Comparison of ENCODE assay signal across 16 cellular contexts in the genomic region with DNA sequence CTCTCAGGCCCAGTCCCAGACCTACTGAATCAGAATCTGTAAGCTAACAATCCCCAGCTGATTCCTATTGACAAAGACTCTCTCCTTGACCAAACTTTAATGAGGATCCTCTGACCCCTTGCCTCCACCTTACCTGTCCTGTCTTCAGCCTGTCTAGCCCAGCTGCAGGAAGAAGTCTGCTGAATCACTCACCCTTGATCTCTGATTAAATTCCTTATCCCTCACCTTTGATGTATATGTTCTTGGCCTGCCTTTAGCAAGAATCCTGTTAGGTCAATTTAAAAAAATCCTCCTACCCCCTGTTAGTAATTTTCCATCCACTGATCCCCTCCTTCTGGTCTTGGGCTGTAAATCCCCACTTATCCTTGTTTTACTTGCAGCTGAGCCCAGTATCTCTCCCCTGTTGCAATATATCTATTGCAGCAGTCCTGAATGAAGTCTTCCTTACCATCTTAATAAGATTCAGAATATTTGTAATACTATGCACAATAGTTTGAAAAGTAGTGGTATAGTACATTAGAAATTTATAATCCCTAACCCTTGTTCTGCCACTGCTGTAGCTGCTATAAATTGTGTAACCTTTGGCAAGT. TPM values are rescaled to one million over a fixed set of nuclear protein-coding genes. Genes with fewer than 3 reads are reported as not detected.
DNase-seq lines count a peak whose midpoint lies in the region; ATAC-seq and TF ChIP-seq lines count a peak whose summit lies in the region.
"Had no signal": no experiment of that assay in that cellular context is flagged by ENCODE, and none has a peak within 500 bp of the region (broad histone marks: within the 10 kb centered on the region; RNA-seq: fewer than 3 reads in every experiment).

No MANE protein-coding gene starts in this region.

- H3K4me1 ChIP-seq in skeletal muscle satellite cell (ENCODE audit: control insufficient read depth, insufficient read depth, low read length): peaks cover 27% of the 10 kb centered on the region

- ATAC-seq in SK-N-SH treated with all-trans-retinoic acid at 6 μM for 48 hours: peak; percentile 21

- H3K9ac ChIP-seq in skeletal muscle satellite cell (ENCODE audit: low read depth, low read length): peak overlapping the region; percentile 31

- H3K9me3 ChIP-seq in skeletal muscle satellite cell (replicated peaks; ENCODE audit: low read length): no peaks in the 10 kb centered on the region
- H3K9me3 ChIP-seq: ovary had no signal

- H3K36me3 ChIP-seq in skeletal muscle satellite cell (ENCODE audit: insufficient read depth, low read length): no peaks in the 10 kb centered on the region
- H3K36me3 ChIP-seq: ovary had no signal

- H3K4me2 ChIP-seq in skeletal muscle satellite cell (ENCODE audit: low read length): peak overlapping the region; percentile 78

- peak; percentile 69 for DNase-seq in HT1080 (ENCODE audit: low read depth)
- peak; percentile 28 for DNase-seq in fibroblast of peridontal ligament (ENCODE audit: extremely low read depth)
- no peak for DNase-seq in cortex of kidney (lab: John Stamatoyannopoulos, UW)
- DNase-seq in central memory CD4-positive, alpha-beta T cell: no peak
- no peak for DNase-seq in iPS-NIHi7 (ENCODE audit: extremely low spot score)
- DNase-seq: activated CD4-positive, CD25-positive, alpha-beta regulatory T cell; activated effector memory CD4-positive, alpha-beta T cell treated with Interleukin-2 at 50 U/mL for 16 hours; aorta; DND-41; H9; NCI-H1105; NCI-H2227 treated with DMSO at 0.1 percent for 48 hours; ovary; stimulated activated naive CD4-positive, alpha-beta T cell had no signal

- no peaks in the 10 kb centered on the region for H3K27me3 ChIP-seq in skeletal muscle satellite cell (ENCODE audit: control insufficient read depth, insufficient read depth, low read length)
- H3K27me3 ChIP-seq: ovary had no signal

- peak overlapping the region; percentile 59 for H3K4me3 ChIP-seq in skeletal muscle satellite cell (ENCODE audit: low read length)
- H3K4me3 ChIP-seq: ovary had no signal

TF ChIP-seq in SK-N-SH treated with all-trans-retinoic acid at 6 μM for 48 hours, 23 proteins besides CTCF, POLR2A, EP300 and RAD21:
- TF ChIP-seq ARNTL (CRISPR knock-in tag; IDR thresholded peaks at IDR 0.05; ENCODE audit: borderline replicate concordance, low read depth) (no peak), BACH2 (CRISPR knock-in tag; IDR thresholded peaks at IDR 0.05; ENCODE audit: borderline replicate concordance) (no peak), ZNF565 (CRISPR knock-in tag; conservative IDR thresholded peaks at IDR 0.05; ENCODE audit: low read depth) (no peak), RARB (CRISPR knock-in tag; IDR thresholded peaks at IDR 0.05) (no peak), ZC3H10 (CRISPR knock-in tag; IDR thresholded peaks at IDR 0.05) (no peak), ZFP30 (CRISPR knock-in tag; IDR thresholded peaks at IDR 0.05) (no peak), SNAI2 (CRISPR knock-in tag; IDR thresholded peaks at IDR 0.05) (no peak), TOX (CRISPR knock-in tag; IDR thresholded peaks at IDR 0.05; ENCODE audit: borderline replicate concordance) (no peak), PPARA (CRISPR knock-in tag; IDR thresholded peaks at IDR 0.05; ENCODE audit: borderline replicate concordance) (no peak), ESRRG (CRISPR knock-in tag; IDR thresholded peaks at IDR 0.05) (no peak), OSR1 (CRISPR knock-in tag; IDR thresholded peaks at IDR 0.05) (no peak), GLIS3 (CRISPR knock-in tag; IDR thresholded peaks at IDR 0.05) (no peak), ZNF8 (CRISPR knock-in tag; IDR thresholded peaks at IDR 0.05) (no peak), ISL1 (CRISPR knock-in tag; IDR thresholded peaks at IDR 0.05) (no peak), ZFP3 (CRISPR knock-in tag; IDR thresholded peaks at IDR 0.05) (no peak)
- TF ChIP-seq, protein P1, sequence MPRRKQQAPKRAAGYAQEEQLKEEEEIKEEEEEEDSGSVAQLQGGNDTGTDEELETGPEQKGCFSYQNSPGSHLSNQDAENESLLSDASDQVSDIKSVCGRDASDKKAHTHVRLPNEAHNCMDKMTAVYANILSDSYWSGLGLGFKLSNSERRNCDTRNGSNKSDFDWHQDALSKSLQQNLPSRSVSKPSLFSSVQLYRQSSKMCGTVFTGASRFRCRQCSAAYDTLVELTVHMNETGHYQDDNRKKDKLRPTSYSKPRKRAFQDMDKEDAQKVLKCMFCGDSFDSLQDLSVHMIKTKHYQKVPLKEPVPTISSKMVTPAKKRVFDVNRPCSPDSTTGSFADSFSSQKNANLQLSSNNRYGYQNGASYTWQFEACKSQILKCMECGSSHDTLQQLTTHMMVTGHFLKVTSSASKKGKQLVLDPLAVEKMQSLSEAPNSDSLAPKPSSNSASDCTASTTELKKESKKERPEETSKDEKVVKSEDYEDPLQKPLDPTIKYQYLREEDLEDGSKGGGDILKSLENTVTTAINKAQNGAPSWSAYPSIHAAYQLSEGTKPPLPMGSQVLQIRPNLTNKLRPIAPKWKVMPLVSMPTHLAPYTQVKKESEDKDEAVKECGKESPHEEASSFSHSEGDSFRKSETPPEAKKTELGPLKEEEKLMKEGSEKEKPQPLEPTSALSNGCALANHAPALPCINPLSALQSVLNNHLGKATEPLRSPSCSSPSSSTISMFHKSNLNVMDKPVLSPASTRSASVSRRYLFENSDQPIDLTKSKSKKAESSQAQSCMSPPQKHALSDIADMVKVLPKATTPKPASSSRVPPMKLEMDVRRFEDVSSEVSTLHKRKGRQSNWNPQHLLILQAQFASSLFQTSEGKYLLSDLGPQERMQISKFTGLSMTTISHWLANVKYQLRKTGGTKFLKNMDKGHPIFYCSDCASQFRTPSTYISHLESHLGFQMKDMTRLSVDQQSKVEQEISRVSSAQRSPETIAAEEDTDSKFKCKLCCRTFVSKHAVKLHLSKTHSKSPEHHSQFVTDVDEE (CRISPR knock-in tag; IDR thresholded peaks at IDR 0.05): no peak
- TF ChIP-seq, protein P2, sequence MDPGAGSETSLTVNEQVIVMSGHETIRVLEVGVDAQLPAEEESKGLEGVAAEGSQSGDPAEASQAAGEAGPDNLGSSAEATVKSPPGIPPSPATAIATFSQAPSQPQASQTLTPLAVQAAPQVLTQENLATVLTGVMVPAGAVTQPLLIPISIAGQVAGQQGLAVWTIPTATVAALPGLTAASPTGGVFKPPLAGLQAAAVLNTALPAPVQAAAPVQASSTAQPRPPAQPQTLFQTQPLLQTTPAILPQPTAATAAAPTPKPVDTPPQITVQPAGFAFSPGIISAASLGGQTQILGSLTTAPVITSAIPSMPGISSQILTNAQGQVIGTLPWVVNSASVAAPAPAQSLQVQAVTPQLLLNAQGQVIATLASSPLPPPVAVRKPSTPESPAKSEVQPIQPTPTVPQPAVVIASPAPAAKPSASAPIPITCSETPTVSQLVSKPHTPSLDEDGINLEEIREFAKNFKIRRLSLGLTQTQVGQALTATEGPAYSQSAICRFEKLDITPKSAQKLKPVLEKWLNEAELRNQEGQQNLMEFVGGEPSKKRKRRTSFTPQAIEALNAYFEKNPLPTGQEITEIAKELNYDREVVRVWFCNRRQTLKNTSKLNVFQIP (CRISPR knock-in tag; IDR thresholded peaks at IDR 0.05; ENCODE audit: borderline replicate concordance, low read depth): no peak
- TF ChIP-seq, protein P3, sequence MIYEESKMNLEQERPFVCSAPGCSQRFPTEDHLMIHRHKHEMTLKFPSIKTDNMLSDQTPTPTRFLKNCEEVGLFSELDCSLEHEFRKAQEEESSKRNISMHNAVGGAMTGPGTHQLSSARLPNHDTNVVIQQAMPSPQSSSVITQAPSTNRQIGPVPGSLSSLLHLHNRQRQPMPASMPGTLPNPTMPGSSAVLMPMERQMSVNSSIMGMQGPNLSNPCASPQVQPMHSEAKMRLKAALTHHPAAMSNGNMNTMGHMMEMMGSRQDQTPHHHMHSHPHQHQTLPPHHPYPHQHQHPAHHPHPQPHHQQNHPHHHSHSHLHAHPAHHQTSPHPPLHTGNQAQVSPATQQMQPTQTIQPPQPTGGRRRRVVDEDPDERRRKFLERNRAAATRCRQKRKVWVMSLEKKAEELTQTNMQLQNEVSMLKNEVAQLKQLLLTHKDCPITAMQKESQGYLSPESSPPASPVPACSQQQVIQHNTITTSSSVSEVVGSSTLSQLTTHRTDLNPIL (CRISPR knock-in tag; IDR thresholded peaks at IDR 0.05; ENCODE audit: low read depth): no peak
- TF ChIP-seq, protein P4, sequence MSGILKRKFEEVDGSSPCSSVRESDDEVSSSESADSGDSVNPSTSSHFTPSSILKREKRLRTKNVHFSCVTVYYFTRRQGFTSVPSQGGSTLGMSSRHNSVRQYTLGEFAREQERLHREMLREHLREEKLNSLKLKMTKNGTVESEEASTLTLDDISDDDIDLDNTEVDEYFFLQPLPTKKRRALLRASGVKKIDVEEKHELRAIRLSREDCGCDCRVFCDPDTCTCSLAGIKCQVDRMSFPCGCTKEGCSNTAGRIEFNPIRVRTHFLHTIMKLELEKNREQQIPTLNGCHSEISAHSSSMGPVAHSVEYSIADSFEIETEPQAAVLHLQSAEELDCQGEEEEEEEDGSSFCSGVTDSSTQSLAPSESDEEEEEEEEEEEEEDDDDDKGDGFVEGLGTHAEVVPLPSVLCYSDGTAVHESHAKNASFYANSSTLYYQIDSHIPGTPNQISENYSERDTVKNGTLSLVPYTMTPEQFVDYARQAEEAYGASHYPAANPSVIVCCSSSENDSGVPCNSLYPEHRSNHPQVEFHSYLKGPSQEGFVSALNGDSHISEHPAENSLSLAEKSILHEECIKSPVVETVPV (CRISPR knock-in tag; IDR thresholded peaks at IDR 0.05): no peak
TF ChIP-seq in SK-N-SH treated with all-trans-retinoic acid at 6 μM for 48 hours: peak in this region for 0.

RNA-seq across cellular contexts. Expression of a gene that starts 39.0 kb away (rescaled TPM):
- total RNA-seq in HT1080 (2014; rRNA removed; shearing (Covaris generic)): 7.3 and 8.2 TPM in 2 replicates
- 2.1 and 3.0 TPM in 2 replicates for polyA plus RNA-seq in HT1080 (2015; cell fraction: cytosol; rRNA removed)
- polyA plus RNA-seq in HT1080 (2015; cell fraction: nucleus; rRNA removed): 9.6 and 13.0 TPM in 2 replicates
- 0.22 and 0.76 TPM in 2 replicates for total RNA-seq in skeletal muscle satellite cell (2012; rRNA removed)

Comparison
In these comparisons a context has a peak if more than half of its experiments do, and no peak if none do; other contexts are left out.
1. DNase-seq: peak in HT1080 (single experiment) and fibroblast of peridontal ligament (single experiment); none in cortex of kidney (single experiment), central memory CD4-positive, alpha-beta T cell (single experiment) and iPS-NIHi7 (single experiment).